ENCODE assay signal across 8 cellular contexts in the genomic region with DNA sequence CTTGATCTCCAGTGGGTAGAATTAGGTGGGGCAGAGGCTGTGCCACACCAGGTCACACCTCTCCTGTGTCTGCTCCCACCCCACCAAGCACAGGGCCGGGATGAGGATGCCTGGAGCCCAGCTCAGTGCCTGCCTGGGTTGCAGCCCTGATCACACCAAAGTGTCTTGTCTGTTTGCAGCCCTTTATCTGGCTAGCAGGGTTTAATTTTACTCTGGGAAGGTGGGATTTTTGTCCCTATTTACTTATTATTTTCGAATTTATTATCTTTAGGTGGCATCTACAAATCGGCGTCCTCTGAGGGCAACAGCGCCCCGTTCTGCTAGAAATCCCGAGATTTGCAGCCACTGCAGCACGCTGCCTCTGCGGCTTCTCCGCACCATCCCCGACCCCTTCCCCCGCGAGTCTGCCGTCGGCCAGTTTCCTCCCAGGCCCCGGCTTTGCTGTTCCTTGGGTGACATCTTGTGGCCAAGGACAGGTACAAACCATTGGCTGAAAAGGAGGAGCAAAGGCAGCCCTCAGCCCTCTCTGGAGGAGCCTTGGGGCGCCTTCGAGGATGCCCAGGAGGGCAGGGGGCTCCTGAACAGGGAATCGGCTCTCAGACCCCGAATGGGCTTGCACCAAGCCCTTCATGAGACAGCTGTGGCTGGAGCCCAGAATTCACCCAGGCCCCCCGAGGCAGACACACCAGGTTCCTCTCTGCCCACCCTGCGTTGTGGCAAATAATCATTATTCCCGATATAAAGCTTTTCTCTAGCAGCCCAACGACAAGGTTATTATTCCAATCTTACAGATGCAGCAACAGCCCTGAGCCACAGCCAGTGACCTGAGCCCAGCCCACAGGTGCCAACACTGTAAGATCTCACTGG.
A peak's percentile ranks its signal among the peaks of the same experiment; 100 is the strongest.
DNase-seq lines count a peak whose midpoint lies in the region; ATAC-seq and TF ChIP-seq lines count a peak whose summit lies in the region.

No MANE protein-coding gene starts in this region.

- no peaks in the 10 kb centered on the region for H4K20me1 ChIP-seq in DOHH2 (ENCODE audit: control insufficient read depth, insufficient read depth, low read depth, low read length)

- intact Hi-C loops in mucosa of descending colon (cut with DNase I, micrococcal nuclease), result loop anchor here in 1 of 2 donors (5.0 kb wide), 1 partner anchor 602 kb away; a partner anchor contains a TSS

- TF ChIP-seq CTCF in DOHH2 (IDR thresholded peaks at IDR 0.05; ENCODE audit: low read depth, low read length, poor library complexity, severe bottlenecking), result peak; percentile 70
- TF ChIP-seq CTCF in endothelial cell (IDR thresholded peaks at IDR 0.05; ENCODE audit: unreplicated experiment), result peak; percentile 43
- TF ChIP-seq CTCF in mucosa of descending colon (IDR thresholded peaks at IDR 0.05), result peak; percentile 46

- DNase-seq in NCI-H82 treated with DMSO at 0.1 percent for 48 hours (lab: John Stamatoyannopoulos, UW; ENCODE audit: unreplicated experiment) (peak; percentile 59), endothelial cell (ENCODE audit: low spot score) (peak; percentile 81), mucosa of descending colon (peak; percentile 44 to 68 (median 60))
- DNase-seq in activated CD8-positive, alpha-beta memory T cell treated with anti-CD3 and anti-CD28 coated beads for 4 hours (ENCODE audit: low read depth in 2 of 2), result peak; percentile 4 to 11
- DNase-seq in stimulated activated CD8-positive, alpha-beta memory T cell treated with anti-CD3 and anti-CD28 coated beads, Interleukin-15, amount 100 ng/mL, for 48 hours (ENCODE audit: low read depth in 2 of 2), result peak; percentile 48 to 50

- peaks cover 17% of the 10 kb centered on the region for H3K27me3 ChIP-seq in DOHH2 (ENCODE audit: control insufficient read depth, low read length)

- H3K79me2 ChIP-seq in DOHH2 (ENCODE audit: control insufficient read depth, low read length), result no peaks in the 10 kb centered on the region

- ATAC-seq in HG03354 (IDR thresholded peaks at IDR 0.05; ENCODE audit: poor library complexity, severe bottlenecking, unreplicated experiment), result peak; percentile 62
- peak; percentile 88 for ATAC-seq in mucosa of descending colon
- ATAC-seq in GM18858 (IDR thresholded peaks at IDR 0.05; ENCODE audit: unreplicated experiment), result no peak

- H3K36me3 ChIP-seq in DOHH2 (ENCODE audit: control insufficient read depth, low read length) (no peaks in the 10 kb centered on the region), mucosa of descending colon (ENCODE audit: low read depth) (no peaks in the 10 kb centered on the region)

- no peaks in the 10 kb centered on the region for H3K9me3 ChIP-seq in DOHH2 (ENCODE audit: control insufficient read depth, insufficient read depth, low read length)
- H3K9me3 ChIP-seq in mucosa of descending colon, result no peaks in the 10 kb centered on the region

- H3K4me3 Mint-ChIP-seq in endothelial cell (ENCODE audit: unreplicated experiment), result no peak overlapping the region

- no peaks in the 10 kb centered on the region for H3K36me3 Mint-ChIP-seq in endothelial cell (ENCODE audit: low read depth, unreplicated experiment)

- H3K4me1 ChIP-seq in DOHH2 (ENCODE audit: control insufficient read depth, low read length) (peaks cover 4% of the 10 kb centered on the region), mucosa of descending colon (ENCODE audit: low read depth) (peaks cover 5% of the 10 kb centered on the region)

- no peaks in the 10 kb centered on the region for H3F3A ChIP-seq in DOHH2 (ENCODE audit: control insufficient read depth, insufficient read depth)

- no peaks in the 10 kb centered on the region for H3K9me2 ChIP-seq in DOHH2 (replicated peaks; ENCODE audit: control insufficient read depth, low read length)

- H3K27me3 Mint-ChIP-seq in endothelial cell (ENCODE audit: unreplicated experiment), result peaks cover 3% of the 10 kb centered on the region

- H3K9me3 Mint-ChIP-seq in endothelial cell (ENCODE audit: unreplicated experiment), result no peaks in the 10 kb centered on the region

- H3K27ac ChIP-seq in DOHH2 (ENCODE audit: low read depth, low read length), result no peak overlapping the region

- H3K4me3 ChIP-seq in DOHH2 (ENCODE audit: low read length) (no peak overlapping the region), mucosa of descending colon (no peak overlapping the region)

- H3K4me2 ChIP-seq in DOHH2 (ENCODE audit: low read length), result peak overlapping the region; percentile 41

- peaks cover 15% of the 10 kb centered on the region for H3K4me1 Mint-ChIP-seq in endothelial cell (ENCODE audit: unreplicated experiment)

- no peak overlapping the region for H3K27ac Mint-ChIP-seq in endothelial cell (ENCODE audit: unreplicated experiment)

Comparison
In these comparisons a context has a peak if more than half of its experiments do, and no peak if none do; other contexts are left out.
1. DNase-seq: peak in every context shown above with its lines; median percentile 81 in endothelial cell; 60 in mucosa of descending colon; 59 in NCI-H82 treated with DMSO at 0.1 percent for 48 hours; 49 in stimulated activated CD8-positive, alpha-beta memory T cell treated with anti-CD3 and anti-CD28 coated beads, Interleukin-15, amount 100 ng/mL, for 48 hours; 8 in activated CD8-positive, alpha-beta memory T cell treated with anti-CD3 and anti-CD28 coated beads for 4 hours.